In the genomic region with DNA sequence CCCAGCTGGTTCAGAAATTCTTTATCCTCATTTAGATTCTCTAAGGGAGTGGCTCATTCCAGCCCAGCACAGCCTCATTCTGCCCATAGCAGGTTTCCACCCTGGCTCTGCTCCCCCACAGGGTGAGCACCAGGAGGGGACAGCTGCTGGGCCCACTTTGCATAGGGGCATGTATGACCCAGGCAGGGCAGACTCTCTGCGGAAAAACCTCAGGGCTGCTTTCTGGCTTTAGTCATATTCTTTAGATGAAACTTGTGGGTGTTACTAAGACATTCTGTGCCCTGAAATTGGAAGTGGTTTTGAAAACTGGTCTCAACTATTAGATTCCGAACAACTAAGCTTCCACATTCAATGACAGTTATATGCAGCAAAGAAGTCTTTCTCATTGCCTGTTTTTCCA, we compare ENCODE assay signal across 8 cellular contexts.
ATAC-seq lines count a peak whose summit lies in the region.
"Not testable (repeated sequence)": the region's sequence is repeated elsewhere in the genome, so short reads cannot be mapped to it uniquely, and the experiment has no call there.

No MANE protein-coding gene starts in this region.

- ATAC-seq in GM18508 (IDR thresholded peaks at IDR 0.05; ENCODE audit: insufficient read depth, unreplicated experiment) (peak; percentile 84), GM19324 (IDR thresholded peaks at IDR 0.05; ENCODE audit: low FRiP score, unreplicated experiment) (peak; percentile 86), GM21381 (IDR thresholded peaks at IDR 0.05; ENCODE audit: unreplicated experiment) (peak; percentile 81), GM21786 (IDR thresholded peaks at IDR 0.05; ENCODE audit: unreplicated experiment) (peak; percentile 82), HG02885 (IDR thresholded peaks at IDR 0.05; ENCODE audit: poor library complexity, unreplicated experiment) (peak; percentile 42), HG03159 (IDR thresholded peaks at IDR 0.05; ENCODE audit: unreplicated experiment) (peak; percentile 69), HG03521 (IDR thresholded peaks at IDR 0.05; ENCODE audit: unreplicated experiment) (peak; percentile 79)
- peak; percentile 76 for ATAC-seq in stimulated activated memory B cell treated with anti-CD40 and anti-IgM and Interleukin-4, amounts not matched to agents 10 μg/mL and 1 μg/mL and 100 μg/mL, for 72 hours

- H3K4me1 Mint-ChIP-seq in stimulated activated memory B cell treated with anti-CD40 and anti-IgM and Interleukin-4, amounts not matched to agents 10 μg/mL and 1 μg/mL and 100 μg/mL, for 72 hours, result not testable (repeated sequence)

- not testable (repeated sequence) for H3K27ac Mint-ChIP-seq in stimulated activated memory B cell treated with anti-CD40 and anti-IgM and Interleukin-4, amounts not matched to agents 10 μg/mL and 1 μg/mL and 100 μg/mL, for 72 hours

- not testable (repeated sequence) for H3K27me3 Mint-ChIP-seq in stimulated activated memory B cell treated with anti-CD40 and anti-IgM and Interleukin-4, amounts not matched to agents 10 μg/mL and 1 μg/mL and 100 μg/mL, for 72 hours

- H3K4me3 Mint-ChIP-seq in stimulated activated memory B cell treated with anti-CD40 and anti-IgM and Interleukin-4, amounts not matched to agents 10 μg/mL and 1 μg/mL and 100 μg/mL, for 72 hours, result not testable (repeated sequence)

- H3K9me3 Mint-ChIP-seq in stimulated activated memory B cell treated with anti-CD40 and anti-IgM and Interleukin-4, amounts not matched to agents 10 μg/mL and 1 μg/mL and 100 μg/mL, for 72 hours, result not testable (repeated sequence)

- not testable (repeated sequence) for H3K36me3 Mint-ChIP-seq in stimulated activated memory B cell treated with anti-CD40 and anti-IgM and Interleukin-4, amounts not matched to agents 10 μg/mL and 1 μg/mL and 100 μg/mL, for 72 hours

Comparison
In these comparisons a context has a peak if more than half of its experiments do, and no peak if none do; other contexts are left out.
1. Peak in every context shown above with its lines: ATAC-seq.